ENCODE assay signal across 8 cellular contexts in the genomic region with DNA sequence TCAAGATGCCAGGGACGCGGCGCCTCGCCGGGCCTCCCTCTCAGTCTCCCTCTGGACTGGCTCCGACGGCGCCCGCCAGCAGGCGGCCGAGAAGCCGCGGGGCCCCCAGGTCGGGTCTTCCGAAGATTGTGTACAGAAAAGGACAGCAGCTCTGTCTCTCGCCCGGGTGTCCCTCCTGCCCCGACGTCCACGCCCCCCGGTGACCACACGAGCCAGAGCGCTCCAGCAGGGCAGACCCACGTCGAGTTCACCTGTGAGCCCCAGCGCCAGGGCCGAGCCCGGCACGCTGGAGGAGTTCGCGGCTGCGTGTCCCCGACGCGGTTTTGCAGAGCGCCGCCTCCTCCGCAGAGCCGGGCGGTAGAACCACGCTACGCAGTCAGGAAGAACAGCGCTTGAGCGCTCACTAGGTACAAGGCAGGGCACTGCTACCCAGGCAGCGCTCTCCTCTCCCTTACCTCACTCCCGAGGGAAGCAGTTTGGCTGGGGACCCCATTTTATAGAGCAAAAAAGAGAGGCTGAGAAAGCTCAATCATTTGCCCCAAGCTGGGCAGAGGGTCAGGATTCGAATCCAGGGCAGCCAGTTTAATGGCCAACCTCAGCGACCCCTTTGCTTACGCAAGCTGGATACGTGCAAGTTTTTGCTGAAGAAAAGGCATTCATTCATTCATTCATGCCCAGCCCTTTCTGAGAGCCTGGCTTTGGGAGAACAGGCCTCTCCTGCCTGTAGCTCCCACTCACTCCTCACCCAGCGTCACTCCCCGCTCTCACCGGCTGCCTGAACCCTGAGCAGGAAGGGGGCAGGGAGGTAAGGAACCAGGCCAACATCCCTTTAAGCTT. TPM values are rescaled to one million over a fixed set of nuclear protein-coding genes. Genes with fewer than 3 reads are reported as not detected.
DNase-seq lines count a peak whose midpoint lies in the region; ATAC-seq, FAIRE-seq and TF ChIP-seq lines count a peak whose summit lies in the region.

No MANE protein-coding gene starts in this region.

- no peak for FAIRE-seq in GM12892 (lab: Jason Lieb, UNC)

- H3K4me3 ChIP-seq in HFF-Myc (replicated peaks; ENCODE audit: low read depth, low read length) (peak overlapping the region; percentile 23), SK-N-MC (peak overlapping the region; percentile 76), skeletal muscle cell (ENCODE audit: low read depth, low read length) (peak overlapping the region; percentile 22)

- TF ChIP-seq CTCF in AG09319 (IDR thresholded peaks at IDR 0.05; ENCODE audit: low read depth, low read length), result peak; percentile 35
- peak; percentile 39 for TF ChIP-seq CTCF in HFF-Myc (IDR thresholded peaks at IDR 0.05; ENCODE audit: low read depth, low read length, missing control alignments)

- no peaks in the 10 kb centered on the region for H3K36me3 ChIP-seq in SK-N-MC (ENCODE audit: insufficient read depth, low read length)

- intact Hi-C loops in left ventricle myocardium superior (cut with micrococcal nuclease), result no loop called here

- ATAC-seq in left ventricle myocardium superior (peak; percentile 9), HG03280 (IDR thresholded peaks at IDR 0.05; ENCODE audit: unreplicated experiment) (no peak)

- H3K9ac ChIP-seq in SK-N-MC (ENCODE audit: insufficient read length), result peak overlapping the region; percentile 50

- no peak for TF ChIP-seq POLR2A in GM12892 (IDR thresholded peaks at IDR 0.05; ENCODE audit: low read depth, low read length)

- H3K27ac ChIP-seq in SK-N-MC, result peak overlapping the region; percentile 60; the same call in 1 of the 2 replicates

- H3K9me3 ChIP-seq in SK-N-MC (ENCODE audit: low read depth, low read length), result no peaks in the 10 kb centered on the region

- DNase-seq in AG09319 (ENCODE audit: extremely low read depth, low read depth), result no peak
- no peak for DNase-seq in HFF-Myc (ENCODE audit: extremely low read depth, low read depth)
- no peak for DNase-seq in SK-N-MC (ENCODE audit: low read depth, low spot score)
- peak; percentile 71 for DNase-seq in activated naive CD4-positive, alpha-beta T cell treated with Interleukin-2 at 50 U/mL for 16 hours
- DNase-seq in left ventricle myocardium superior, result peak; percentile 66
- DNase-seq in skeletal muscle cell (ENCODE audit: low read depth), result peak; percentile 67
- no peak for DNase-seq in GM12892 (ENCODE audit: insufficient read length)

RNA-seq across cellular contexts. Expression of a gene that starts 3.0 kb away (rescaled TPM):
- total RNA-seq in left ventricle myocardium superior, result 12.8 TPM
- 12.9 TPM for polyA plus RNA-seq in GM12892 (2012; ENCODE audit: missing spikeins)

Comparison
In these comparisons a context has a peak if more than half of its experiments do, and no peak if none do; other contexts are left out.
1. DNase-seq: peak in activated naive CD4-positive, alpha-beta T cell treated with Interleukin-2 at 50 U/mL for 16 hours (single experiment), left ventricle myocardium superior (single experiment) and skeletal muscle cell (single experiment); none in AG09319 (single experiment), HFF-Myc (single experiment), SK-N-MC (single experiment) and GM12892 (single experiment).
2. H3K4me3 ChIP-seq: peak in every context shown above with its lines; median percentile 76 in SK-N-MC; 23 in HFF-Myc; 22 in skeletal muscle cell.